In the genomic region with DNA sequence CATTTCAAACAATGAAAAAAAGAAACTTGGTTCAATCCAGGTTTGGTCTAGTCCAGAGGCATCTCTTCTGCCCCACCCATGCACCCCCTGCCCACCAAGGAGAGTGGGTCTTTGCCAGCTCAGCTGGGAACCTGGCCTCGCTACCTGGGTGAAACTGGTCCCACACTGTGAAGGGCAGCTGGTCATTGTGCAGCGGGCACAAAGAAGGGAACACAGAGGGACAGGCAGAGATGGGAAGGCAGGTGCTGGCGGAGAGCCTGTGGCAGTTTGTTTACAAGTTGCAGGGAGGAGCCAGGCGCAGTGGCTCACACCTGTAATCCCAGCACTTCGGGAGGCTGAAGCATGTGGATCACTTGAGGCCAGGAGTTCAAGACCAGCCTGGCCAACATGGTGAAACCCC, we compare ENCODE assay signal across 20 cellular contexts.
"Had no signal": no experiment of that assay in that cellular context is flagged by ENCODE, and none has a peak within 500 bp of the region (broad histone marks: within the 10 kb centered on the region; RNA-seq: fewer than 3 reads in every experiment).

No MANE protein-coding gene starts in this region.

- ATAC-seq: Panc1, PC-3, T-cell had no signal

- H3K27ac ChIP-seq: RWPE1 had no signal

- H3K9me3 ChIP-seq: SK-N-SH had no signal

- H3K4me2 ChIP-seq: SK-N-SH had no signal

- DNase-seq: KBM-7, MV-4-11, NCI-H1048, NCI-H1105, NCI-H1436 treated with DMSO at 0.1 percent for 48 hours, NCI-H187, NCI-H2029, NCI-H2081 treated with DMSO at 0.1 percent for 48 hours, NCI-H2171, NCI-H226, NCI-H446, NCI-H510A, NCI-H524 treated with DMSO at 0.1 percent for 48 hours, NCI-H82, PC-3, SK-N-SH, SW 1271, T-cell had no signal

- H3K9ac ChIP-seq: SK-N-SH had no signal
